In genomic region chr9:68779558-68780376, GRCh38 we compare ENCODE assay signal across 9 cellular contexts.
A peak's percentile ranks its signal among the peaks of the same experiment; 100 is the strongest.
DNase-seq lines count a peak whose midpoint lies in the region; ATAC-seq and TF ChIP-seq lines count a peak whose summit lies in the region.
"Had no signal": no experiment of that assay in that cellular context is flagged by ENCODE, and none has a peak within 500 bp of the region (broad histone marks: within the 10 kb centered on the region; RNA-seq: fewer than 3 reads in every experiment).

No MANE protein-coding gene starts in this region.

- CTCF ChIA-PET in WTC11 (lab: Charles Lee), result interaction anchor here (0.5 to 1.4 kb wide), 5 partner anchors 65 to 201 kb away, joined by 3 to 14 read pairs (median 7); no protein-coding TSS in a partner anchor

- ATAC-seq in GM18907 (IDR thresholded peaks at IDR 0.05; ENCODE audit: unreplicated experiment), result peak; percentile 86
- ATAC-seq in HG03139 (IDR thresholded peaks at IDR 0.05; ENCODE audit: unreplicated experiment), result peak; percentile 77
- ATAC-seq in WTC11, result peak; percentile 91

- DNase-seq in AG09309 (ENCODE audit: low read depth) (peak; percentile 72), NCI-H2196 treated with DMSO at 0.1 percent for 48 hours (lab: John Stamatoyannopoulos, UW; ENCODE audit: unreplicated experiment) (peak; percentile 89), WTC11 (ENCODE audit: low spot score) (peak; percentile 96), islet precursor cell (peak; percentile 96)
- peak; percentile 93 for DNase-seq in central memory CD4-positive, alpha-beta T cell
- DNase-seq in stimulated activated CD4-positive, alpha-beta T cell treated with anti-CD3 and anti-CD28 coated beads, Interleukin-12 subunit alpha, Interleukin-12 subunit beta, amount 100 ng/mL, for 4 hours, result peak; percentile 95

- peaks cover 7% of the 10 kb centered on the region for H3K4me1 Mint-ChIP-seq in WTC11

- H3K27me3 Mint-ChIP-seq in WTC11 (ENCODE audit: low read depth), result no peaks in the 10 kb centered on the region

- H3K36me3 Mint-ChIP-seq in WTC11, result no peaks in the 10 kb centered on the region

- peak; percentile 33 for TF ChIP-seq CTCF in AG09309 (IDR thresholded peaks at IDR 0.05; ENCODE audit: control insufficient read depth, insufficient read depth, low read depth, low read length, missing control alignments)
- TF ChIP-seq CTCF in WTC11 (IDR thresholded peaks at IDR 0.05), result no peak

- no peak overlapping the region for H3K4me3 Mint-ChIP-seq in WTC11
- H3K4me3 Mint-ChIP-seq: T-helper 1 cell treated with Interleukin-12 subunit alpha and Interleukin-12 subunit beta and Interleukin-4 antibody, amounts not matched to agents 30 μg/mL and 1 μg/mL, for 36 hours had no signal

- no peak overlapping the region for H3K27ac Mint-ChIP-seq in WTC11
- H3K27ac Mint-ChIP-seq: T-helper 1 cell treated with Interleukin-12 subunit alpha and Interleukin-12 subunit beta and Interleukin-4 antibody, amounts not matched to agents 30 μg/mL and 1 μg/mL, for 36 hours had no signal

- H3K4me3 ChIP-seq in AG09309 (ENCODE audit: control insufficient read depth, low read depth, low read length), result peak overlapping the region; percentile 74

- H3K9me3 Mint-ChIP-seq in WTC11, result no peaks in the 10 kb centered on the region
- H3K9me3 Mint-ChIP-seq: T-helper 1 cell treated with Interleukin-12 subunit alpha and Interleukin-12 subunit beta and Interleukin-4 antibody, amounts not matched to agents 30 μg/mL and 1 μg/mL, for 36 hours had no signal

- POLR2A ChIA-PET in WTC11 (lab: Charles Lee), result interaction anchor here (0.5 to 1.3 kb wide), 5 partner anchors 14 to 174 kb away, joined by 3 to 6 read pairs (median 4); no protein-coding TSS in a partner anchor

TF ChIP-seq in WTC11, 78 proteins besides CTCF, POLR2A, EP300 and RAD21 (continues in another document):
- no peak for TF ChIP-seq FOXJ3 (CRISPR knock-in tag; IDR thresholded peaks at IDR 0.05; ENCODE audit: borderline replicate concordance)
- no peak for TF ChIP-seq ZNF317 (CRISPR knock-in tag; IDR thresholded peaks at IDR 0.05; ENCODE audit: borderline replicate concordance, low read depth)
- TF ChIP-seq PREB (CRISPR knock-in tag; IDR thresholded peaks at IDR 0.05; ENCODE audit: borderline replicate concordance), result no peak
- TF ChIP-seq TP53 (CRISPR knock-in tag; IDR thresholded peaks at IDR 0.05), result no peak
- TF ChIP-seq ETV6 (CRISPR knock-in tag; IDR thresholded peaks at IDR 0.05), result no peak; the same call in 1 of the 2 replicates
- TF ChIP-seq IRF1 (CRISPR knock-in tag; IDR thresholded peaks at IDR 0.05), result no peak
- 0 out of 2 replicates have a peak, but pooled peaks have one; percentile 45 for TF ChIP-seq CREB1 (CRISPR knock-in tag; IDR thresholded peaks at IDR 0.05)
- TF ChIP-seq NFATC4 (CRISPR knock-in tag; IDR thresholded peaks at IDR 0.05), result no peak
- 0 out of 2 replicates have a peak, but pooled peaks have one; percentile 24 for TF ChIP-seq NFE2L1 (CRISPR knock-in tag; IDR thresholded peaks at IDR 0.05)
- TF ChIP-seq ZNF425 (CRISPR knock-in tag; conservative IDR thresholded peaks at IDR 0.05), result no peak
- TF ChIP-seq HMGA2 (CRISPR knock-in tag; IDR thresholded peaks at IDR 0.05), result 0 out of 2 replicates have a peak, but pooled peaks have one; percentile 7
- TF ChIP-seq IRF2 (CRISPR knock-in tag; IDR thresholded peaks at IDR 0.05; ENCODE audit: borderline replicate concordance, low read depth), result no peak
- TF ChIP-seq MYBL2 (CRISPR knock-in tag; IDR thresholded peaks at IDR 0.05), result peak; percentile 24; the same call in 1 of the 2 replicates
- no peak for TF ChIP-seq ZNF121 (CRISPR knock-in tag; IDR thresholded peaks at IDR 0.05)
- peak; percentile 99 for TF ChIP-seq CREM (CRISPR knock-in tag; IDR thresholded peaks at IDR 0.05)
- 0 out of 2 replicates have a peak, but pooled peaks have one; percentile 34 for TF ChIP-seq SMAD3 (CRISPR knock-in tag; IDR thresholded peaks at IDR 0.05; ENCODE audit: borderline replicate concordance)
- TF ChIP-seq JUN (CRISPR knock-in tag; IDR thresholded peaks at IDR 0.05), result no peak
- no peak for TF ChIP-seq RORB (CRISPR knock-in tag; IDR thresholded peaks at IDR 0.05)
- no peak for TF ChIP-seq ZNF281 (CRISPR knock-in tag; IDR thresholded peaks at IDR 0.05)
- no peak for TF ChIP-seq FOXP1 (CRISPR knock-in tag; IDR thresholded peaks at IDR 0.05; ENCODE audit: borderline replicate concordance)
- TF ChIP-seq USF2 (CRISPR knock-in tag; IDR thresholded peaks at IDR 0.05), result no peak
- TF ChIP-seq SP1 (CRISPR knock-in tag; conservative IDR thresholded peaks at IDR 0.05), result peak; percentile 72
- peak; percentile 9; the same call in 1 of the 2 replicates for TF ChIP-seq TEAD1 (CRISPR knock-in tag; IDR thresholded peaks at IDR 0.05)
- TF ChIP-seq MAX (CRISPR knock-in tag; IDR thresholded peaks at IDR 0.05), result 0 out of 2 replicates have a peak, but pooled peaks have one; percentile 30

Comparison
In these comparisons a context has a peak if more than half of its experiments do, and no peak if none do; other contexts are left out.
1. Peak in every context shown above with its lines: DNase-seq, ATAC-seq and H3K4me3 ChIP-seq.